13 cellular contexts compared by ENCODE assay signal in the genomic region with DNA sequence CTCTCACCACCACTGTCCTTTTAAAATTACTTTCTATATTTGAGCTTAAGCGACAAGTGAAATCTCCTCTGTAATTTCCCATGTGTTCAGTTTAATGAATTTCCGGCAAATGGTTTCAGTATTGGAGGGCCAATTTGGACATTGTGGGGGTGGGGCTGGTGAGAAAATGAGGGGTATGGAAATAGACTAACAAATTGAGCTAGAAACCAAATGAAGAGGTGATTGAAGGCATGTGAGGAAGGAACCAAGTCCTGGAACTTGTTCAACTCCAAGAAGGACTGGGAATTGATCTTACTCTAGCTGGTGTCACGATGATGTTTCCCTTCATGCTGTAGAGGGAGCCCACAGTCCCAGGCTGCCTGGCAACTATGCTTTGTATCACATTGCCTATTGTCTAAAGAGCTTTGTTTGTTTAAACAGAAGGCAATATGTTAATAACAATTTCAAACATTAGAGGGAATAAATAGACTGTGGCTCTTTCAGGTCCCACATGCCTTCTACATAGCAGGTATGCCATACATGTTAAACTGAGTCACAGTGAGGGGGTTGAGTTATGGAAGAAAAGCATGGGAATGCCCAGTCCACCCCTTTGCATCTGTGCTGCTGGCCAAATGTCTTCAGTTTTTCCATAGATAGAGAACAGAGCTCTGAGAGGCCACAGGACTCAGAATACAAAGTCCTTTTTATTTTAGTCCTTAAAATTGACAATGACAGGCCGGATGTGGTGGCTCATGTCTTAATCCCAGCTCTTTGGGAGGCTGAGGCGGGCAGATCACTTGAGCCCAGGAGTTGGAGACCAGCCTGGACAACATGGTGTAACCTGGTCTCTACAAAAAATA. TPM values are rescaled to one million over a fixed set of nuclear protein-coding genes. Genes with fewer than 3 reads are reported as not detected.
A peak's percentile ranks its signal among the peaks of the same experiment; 100 is the strongest.
DNase-seq lines count a peak whose midpoint lies in the region; ATAC-seq lines count a peak whose summit lies in the region.
"Had no signal": no experiment of that assay in that cellular context is flagged by ENCODE, and none has a peak within 500 bp of the region (broad histone marks: within the 10 kb centered on the region; RNA-seq: fewer than 3 reads in every experiment).

No MANE protein-coding gene starts in this region.

- no peak overlapping the region for H3K4me3 Mint-ChIP-seq in memory B cell

- no peaks in the 10 kb centered on the region for H3K36me3 Mint-ChIP-seq in memory B cell

- H3K36me3 ChIP-seq in BLaER1 (no peaks in the 10 kb centered on the region), H7 (replicated peaks; ENCODE audit: control insufficient read depth, insufficient read depth, low read length) (no peaks in the 10 kb centered on the region)

- DNase-seq in H7 (peak; percentile 43), memory B cell (ENCODE audit: low spot score in 2 of 2) (no peak), DMS79 treated with DMSO at 0.1 percent for 48 hours (lab: John Stamatoyannopoulos, UW) (no peak), DMS114 treated with DMSO at 0.1 percent for 48 hours (lab: John Stamatoyannopoulos, UW; ENCODE audit: unreplicated experiment) (no peak), NCI-H1105 (lab: John Stamatoyannopoulos, UW) (no peak)
- DNase-seq: activated naive CD4-positive, alpha-beta T cell; DMS79; NCI-H1436 treated with DMSO at 0.1 percent for 48 hours; stimulated activated CD4-positive, alpha-beta T cell treated with anti-CD3 and anti-CD28 coated beads, Interleukin-4, amount 100 ng/mL, for 24 hours had no signal

- H3K9ac ChIP-seq in BLaER1 = no peak overlapping the region

- peak overlapping the region; percentile 14 for H3K27ac Mint-ChIP-seq in memory B cell

- H3K4me1 Mint-ChIP-seq in memory B cell = peaks cover 16% of the 10 kb centered on the region

- H3K4me2 ChIP-seq in BLaER1 = peak overlapping the region; percentile 63

- H4K20me1 ChIP-seq in BLaER1 = no peaks in the 10 kb centered on the region

- H3K4me3 ChIP-seq in BLaER1 (no peak overlapping the region), H7 (ENCODE audit: insufficient read depth, low read depth, low read length) (no peak overlapping the region)
- H3K4me3 ChIP-seq: lung had no signal

- no peaks in the 10 kb centered on the region for H3K27me3 ChIP-seq in BLaER1
- no peaks in the 10 kb centered on the region for H3K27me3 ChIP-seq in H7 (ENCODE audit: control insufficient read depth, insufficient read depth, low read length)

- H3K9me3 Mint-ChIP-seq in memory B cell = no peaks in the 10 kb centered on the region

- no peaks in the 10 kb centered on the region for H3K9me3 ChIP-seq in BLaER1

- H3K27me3 Mint-ChIP-seq in memory B cell = no peaks in the 10 kb centered on the region

- H3K4me1 ChIP-seq in BLaER1 = peaks cover 28% of the 10 kb centered on the region

- ATAC-seq in memory B cell (ENCODE audit: low read depth) (peak; percentile 34), GM18873 (IDR thresholded peaks at IDR 0.05; ENCODE audit: low FRiP score, unreplicated experiment) (no peak)

- H3K27ac ChIP-seq in BLaER1 = peak overlapping the region; percentile 40; the same call in 1 of the 2 replicates
- peak overlapping the region; percentile 90 for H3K27ac ChIP-seq in angular gyrus (ENCODE audit: low read depth, low read length)

RNA-seq across cellular contexts. Expression of a gene that starts 25.0 kb away (rescaled TPM):
- 228 and 239 TPM in 2 replicates for total RNA-seq in H7 (2014; rRNA removed; shearing (Covaris generic))
